ENCODE assay signal across 8 cellular contexts in genomic region chr17:59219992-59220327, GRCh38. TPM values are rescaled to one million over a fixed set of nuclear protein-coding genes. Genes with fewer than 3 reads are reported as not detected.
DNase-seq lines count a peak whose midpoint lies in the region; ATAC-seq and TF ChIP-seq lines count a peak whose summit lies in the region.

No MANE protein-coding gene starts in this region.

- CTCF ChIA-PET in CD4-positive, alpha-beta memory T cell (lab: Charles Lee; ENCODE audit: partially characterized antibody) = interaction anchor here (0.7 to 2.6 kb wide), 7 partner anchors 9 to 222 kb away, joined by 3 to 30 read pairs (median 3); partner anchors contain the start of gene SMG8

- no peaks in the 10 kb centered on the region for H4K20me1 ChIP-seq in MM.1S (ENCODE audit: insufficient read depth, low read length)

- peak overlapping the region; percentile 80 for H3K4me2 ChIP-seq in MM.1S (ENCODE audit: low read depth, low read length)

- no peak overlapping the region for H3K27ac ChIP-seq in CD4-positive, alpha-beta memory T cell (ENCODE audit: low read depth, low read length)
- H3K27ac ChIP-seq in MM.1S (ENCODE audit: low read length) = no peak overlapping the region
- peak overlapping the region; percentile 33 for H3K27ac ChIP-seq in effector memory CD4-positive, alpha-beta T cell (ENCODE audit: insufficient read depth, low read length, poor library complexity, severe bottlenecking)
- H3K27ac ChIP-seq in neutrophil = peak overlapping the region; percentile 79

- no peaks in the 10 kb centered on the region for H3K27me3 ChIP-seq in CD4-positive, alpha-beta memory T cell (ENCODE audit: insufficient read depth, low read length)
- H3K27me3 ChIP-seq in MM.1S (replicated peaks; ENCODE audit: insufficient read depth, low read length) (no peaks in the 10 kb centered on the region), neutrophil (no peaks in the 10 kb centered on the region)
- H3K27me3 ChIP-seq in effector memory CD4-positive, alpha-beta T cell (replicated peaks; ENCODE audit: control insufficient read depth, insufficient read depth, low read length, poor library complexity, severe bottlenecking) = no peaks in the 10 kb centered on the region

- H3K9me2 ChIP-seq in MM.1S (replicated peaks; ENCODE audit: insufficient read depth, low read length) = no peaks in the 10 kb centered on the region

- peaks cover 7 to 15% (median 12%) of the 10 kb centered on the region in 4 donors for H3K4me1 Mint-ChIP-seq in CD4-positive, alpha-beta memory T cell

- H3K9me3 ChIP-seq in CD4-positive, alpha-beta memory T cell (ENCODE audit: control insufficient read depth in 1 of 2, low read length in 2 of 2) = no peaks in the 10 kb centered on the region
- no peaks in the 10 kb centered on the region for H3K9me3 ChIP-seq in MM.1S (replicated peaks; ENCODE audit: insufficient read depth, low read length)
- H3K9me3 ChIP-seq in effector memory CD4-positive, alpha-beta T cell (ENCODE audit: control insufficient read depth, low read length) = no peaks in the 10 kb centered on the region
- no peaks in the 10 kb centered on the region for H3K9me3 ChIP-seq in neutrophil

- H3K36me3 Mint-ChIP-seq in CD4-positive, alpha-beta memory T cell = peaks cover 0 to 9% of the 10 kb centered on the region in 2 donors

- peak overlapping the region in 6 of 7 donors; percentile 84 to 100 (median 98) for H3K27ac Mint-ChIP-seq in CD4-positive, alpha-beta memory T cell

- peak overlapping the region; percentile 88 for H2AFZ ChIP-seq in MM.1S (ENCODE audit: low read length)

- no peak for ATAC-seq in esophagus mucosa
- ATAC-seq in HG02678 (IDR thresholded peaks at IDR 0.05; ENCODE audit: unreplicated experiment) = no peak

- intact Hi-C loops in CD4-positive, alpha-beta memory T cell (cut with micrococcal nuclease) = loop anchor here (1.0 to 5.0 kb wide), 6 partner anchors 10 to 701 kb away; partner anchors contain the start of genes PRR11, SKA2, SMG8 and TRIM37

- POLR2A ChIA-PET in CD4-positive, alpha-beta memory T cell (lab: Charles Lee; ENCODE audit: partially characterized antibody) = interaction anchor here (0.5 to 1.9 kb wide), 9 partner anchors 9 to 1370 kb away, joined by 3 to 27 read pairs (median 3); partner anchors contain the start of genes CLTC, MRPS23, SKA2 and SMG8

- H3K4me3 ChIP-seq in CD4-positive, alpha-beta memory T cell (ENCODE audit: low read length in 2 of 2) = peak overlapping the region; percentile 53 to 98
- H3K4me3 ChIP-seq in MM.1S (ENCODE audit: low read length) = peak overlapping the region; percentile 88
- H3K4me3 ChIP-seq in effector memory CD4-positive, alpha-beta T cell (ENCODE audit: insufficient read depth, low read depth, low read length, poor library complexity, severe bottlenecking) = peak overlapping the region; percentile 33
- H3K4me3 ChIP-seq in neutrophil (ENCODE audit: low read depth in 1 of 2, low read length in 1 of 2) = peak overlapping the region; percentile 65 to 78

- peak overlapping the region; percentile 39; the same call in 1 of the 2 replicates for H3K9ac ChIP-seq in MM.1S (ENCODE audit: low read length)

- no peaks in the 10 kb centered on the region for H3K36me3 ChIP-seq in CD4-positive, alpha-beta memory T cell (ENCODE audit: insufficient read depth, low read length)
- H3K36me3 ChIP-seq in MM.1S (replicated peaks; ENCODE audit: insufficient read depth, low read length) (no peaks in the 10 kb centered on the region), neutrophil (peaks cover 5% of the 10 kb centered on the region)
- H3K36me3 ChIP-seq in effector memory CD4-positive, alpha-beta T cell (ENCODE audit: control insufficient read depth, insufficient read depth, low read length) = no peaks in the 10 kb centered on the region

- no peak for TF ChIP-seq CTCF in MM.1S (IDR thresholded peaks at IDR 0.05; ENCODE audit: low read length)
- TF ChIP-seq CTCF in neutrophil (IDR thresholded peaks at IDR 0.05) = no peak

- H3K4me3 Mint-ChIP-seq in CD4-positive, alpha-beta memory T cell = peak overlapping the region; percentile 96 to 100 (median 98)

- H3K9me3 Mint-ChIP-seq in CD4-positive, alpha-beta memory T cell = no peaks in the 10 kb centered on the region

- H3K79me2 ChIP-seq in MM.1S (ENCODE audit: low read length) = no peaks in the 10 kb centered on the region

- H3F3A ChIP-seq in MM.1S (ENCODE audit: insufficient read depth, low read length) = peaks cover 8% of the 10 kb centered on the region; the same call in 1 of the 2 replicates

- no peaks in the 10 kb centered on the region for H3K27me3 Mint-ChIP-seq in CD4-positive, alpha-beta memory T cell

- DNase-seq in CD4-positive, alpha-beta memory T cell = no peak
- no peak for DNase-seq in MM.1S
- DNase-seq in effector memory CD4-positive, alpha-beta T cell = no peak
- DNase-seq in anterior cingulate cortex (lab: John Stamatoyannopoulos, UW) = no peak
- DNase-seq in NCI-H2171 treated with DMSO at 0.1 percent for 48 hours (lab: John Stamatoyannopoulos, UW) = no peak

- H3K4me1 ChIP-seq in CD4-positive, alpha-beta memory T cell (ENCODE audit: insufficient read depth, low read length) = peaks cover 7% of the 10 kb centered on the region
- H3K4me1 ChIP-seq in MM.1S (ENCODE audit: low read length) (peaks cover 5% of the 10 kb centered on the region; the same call in 1 of the 2 replicates), neutrophil (ENCODE audit: control insufficient read depth in 1 of 2, insufficient read depth in 1 of 2, low read depth in 1 of 2, low read length in 1 of 2) (peaks cover 3 to 13% of the 10 kb centered on the region in 2 experiments)
- no peaks in the 10 kb centered on the region for H3K4me1 ChIP-seq in effector memory CD4-positive, alpha-beta T cell (ENCODE audit: control insufficient read depth, insufficient read depth, low read length, poor library complexity, severe bottlenecking)

RNA-seq across cellular contexts. Expression of gene GDPD1, which starts 0.4 kb away (rescaled TPM):
- total RNA-seq in CD4-positive, alpha-beta memory T cell = 1 to 10 TPM; 4.5 to 5.3 TPM
- polyA plus RNA-seq in CD4-positive, alpha-beta memory T cell = 1 to 10 TPM in 1 of 2 donors, under 1 TPM in 1; 0.88 to 2.8 TPM
- 0.96 TPM for total RNA-seq in esophagus mucosa

RNA-seq across cellular contexts. Expression of gene SMG8, which starts 10.1 kb away (rescaled TPM):
- total RNA-seq in CD4-positive, alpha-beta memory T cell = 10 to 100 TPM; 18.6 to 19.3 TPM
- 10 to 100 TPM; 15.9 to 16.8 TPM for polyA plus RNA-seq in CD4-positive, alpha-beta memory T cell
- 7.6 TPM for total RNA-seq in esophagus mucosa

Comparison
In these comparisons a context has a peak if more than half of its experiments do, and no peak if none do; other contexts are left out.
1. H3K27ac ChIP-seq: peak in effector memory CD4-positive, alpha-beta T cell (single experiment) and neutrophil (single experiment); none in CD4-positive, alpha-beta memory T cell (single experiment) and MM.1S (single experiment).
2. H3K4me3 ChIP-seq: peak in every context shown above with its lines; median percentile 88 in MM.1S; 76 in CD4-positive, alpha-beta memory T cell; 72 in neutrophil; 33 in effector memory CD4-positive, alpha-beta T cell.